Comparison of ENCODE assay signal across 1 cellular context in genomic region chr5:77491783-77492652, GRCh38.
TF ChIP-seq lines count a peak whose summit lies in the region.

TSS of gene WDR41 (minus strand) at chr5:77492316. CDS start at chr5:77492220, 96 bp downstream.

TF ChIP-seq in K562, 482 proteins besides CTCF, POLR2A, EP300 and RAD21 (continued from another document):
- no peak for TF ChIP-seq STAT6 (CRISPR knock-in tag; IDR thresholded peaks at IDR 0.05)
- peak; percentile 59; the same call in 1 of the 2 replicates for TF ChIP-seq GATAD2A (IDR thresholded peaks at IDR 0.05)
- no peak for TF ChIP-seq SMARCE1 (IDR thresholded peaks at IDR 0.05)
- TF ChIP-seq GABPB1 (CRISPR knock-in tag; IDR thresholded peaks at IDR 0.05): peak; percentile 68
- TF ChIP-seq ZNF347 (CRISPR knock-in tag; IDR thresholded peaks at IDR 0.05; ENCODE audit: low read depth): no peak
- TF ChIP-seq DDX20 (tag; IDR thresholded peaks at IDR 0.05; ENCODE audit: low read depth): no peak
- no peak for TF ChIP-seq CHCHD3 (CRISPR knock-in tag; IDR thresholded peaks at IDR 0.05)
- TF ChIP-seq GTF2B (IDR thresholded peaks at IDR 0.05; ENCODE audit: extremely low read depth, insufficient read length): no peak
- TF ChIP-seq GMEB1 (CRISPR knock-in tag; IDR thresholded peaks at IDR 0.05): peak; percentile 51
- TF ChIP-seq ZNF398 (CRISPR knock-in tag; IDR thresholded peaks at IDR 0.05): no peak
- TF ChIP-seq ZNF316 (IDR thresholded peaks at IDR 0.05): no peak
- TF ChIP-seq NFE2 (IDR thresholded peaks at IDR 0.05; ENCODE audit: low read depth): 0 out of 2 replicates have a peak, but pooled peaks have one; percentile 9
- peak; percentile 73 for TF ChIP-seq POLR2B (IDR thresholded peaks at IDR 0.05; ENCODE audit: low read depth, partially characterized antibody)
- TF ChIP-seq MEIS2 (IDR thresholded peaks at IDR 0.05; ENCODE audit: partially characterized antibody): peak; percentile 18
- peak; percentile 97 for TF ChIP-seq POLR2G (IDR thresholded peaks at IDR 0.05; ENCODE audit: low read depth, low read length)
- no peak for TF ChIP-seq XRCC4 (IDR thresholded peaks at IDR 0.05; ENCODE audit: extremely low read depth, insufficient read depth, insufficient read length)
- no peak for TF ChIP-seq MAFK (IDR thresholded peaks at IDR 0.05; ENCODE audit: low read length)
- peak; percentile 86 for TF ChIP-seq CXXC5 (CRISPR knock-in tag; IDR thresholded peaks at IDR 0.05)
- TF ChIP-seq NFIC (IDR thresholded peaks at IDR 0.05): peak; percentile 53
- peak; percentile 65 to 80 for TF ChIP-seq MNT (conservative IDR thresholded peaks at IDR 0.05)
- TF ChIP-seq U2AF2 (optimal IDR thresholded peaks at IDR 0.05; ENCODE audit: low read depth, low read length): no peak
- TF ChIP-seq ZNF589 (CRISPR knock-in tag; IDR thresholded peaks at IDR 0.05; ENCODE audit: low read depth): no peak
- TF ChIP-seq ZFPM2 (CRISPR knock-in tag; IDR thresholded peaks at IDR 0.05): no peak
- TF ChIP-seq HNRNPUL1 (IDR thresholded peaks at IDR 0.05; ENCODE audit: low read length): no peak
- peak; percentile 99 for TF ChIP-seq HNRNPLL (IDR thresholded peaks at IDR 0.05; ENCODE audit: low read depth, low read length, poor library complexity, severe bottlenecking)
- TF ChIP-seq ZBTB11 (CRISPR knock-in tag; IDR thresholded peaks at IDR 0.05): peak in 1 of 3 experiments; percentile 68; a peak in 1 of 6 replicates
- peak; percentile 37; the same call in 1 of the 2 replicates for TF ChIP-seq POLR2H (tag; IDR thresholded peaks at IDR 0.05; ENCODE audit: low read depth)
- no peak for TF ChIP-seq MXI1 (IDR thresholded peaks at IDR 0.05; ENCODE audit: low read depth, low read length)
- peak; percentile 63 for TF ChIP-seq E2F3 (CRISPR knock-in tag; IDR thresholded peaks at IDR 0.05)
- no peak for TF ChIP-seq TCF3 (CRISPR knock-in tag; IDR thresholded peaks at IDR 0.05)
- TF ChIP-seq RNF2 (IDR thresholded peaks at IDR 0.05): 0 out of 2 replicates have a peak, but pooled peaks have one; percentile 36
- peak; percentile 89 for TF ChIP-seq ZNF511 (CRISPR knock-in tag; IDR thresholded peaks at IDR 0.05)
- TF ChIP-seq LCOR (CRISPR knock-in tag; IDR thresholded peaks at IDR 0.05): peak; percentile 77
- TF ChIP-seq PRMT5 (CRISPR knock-in tag; IDR thresholded peaks at IDR 0.05): no peak
- TF ChIP-seq NFRKB (IDR thresholded peaks at IDR 0.05; ENCODE audit: low read depth): peak; percentile 16; the same call in 1 of the 2 replicates
- no peak for TF ChIP-seq SMAD3 (CRISPR knock-in tag; conservative IDR thresholded peaks at IDR 0.05)
- TF ChIP-seq E2F6 (IDR thresholded peaks at IDR 0.05; ENCODE audit: borderline replicate concordance in 1 of 2, extremely low read depth in 1 of 2, insufficient read depth in 1 of 2, insufficient read length in 1 of 2, low read depth in 1 of 2, low read length in 1 of 2, poor library complexity in 1 of 2, severe bottlenecking in 1 of 2): peak; percentile 47 to 89
- TF ChIP-seq ZNF165 (CRISPR knock-in tag; IDR thresholded peaks at IDR 0.05; ENCODE audit: borderline replicate concordance): no peak
